ENCODE assay signal across 1 cellular context in the genomic region with DNA sequence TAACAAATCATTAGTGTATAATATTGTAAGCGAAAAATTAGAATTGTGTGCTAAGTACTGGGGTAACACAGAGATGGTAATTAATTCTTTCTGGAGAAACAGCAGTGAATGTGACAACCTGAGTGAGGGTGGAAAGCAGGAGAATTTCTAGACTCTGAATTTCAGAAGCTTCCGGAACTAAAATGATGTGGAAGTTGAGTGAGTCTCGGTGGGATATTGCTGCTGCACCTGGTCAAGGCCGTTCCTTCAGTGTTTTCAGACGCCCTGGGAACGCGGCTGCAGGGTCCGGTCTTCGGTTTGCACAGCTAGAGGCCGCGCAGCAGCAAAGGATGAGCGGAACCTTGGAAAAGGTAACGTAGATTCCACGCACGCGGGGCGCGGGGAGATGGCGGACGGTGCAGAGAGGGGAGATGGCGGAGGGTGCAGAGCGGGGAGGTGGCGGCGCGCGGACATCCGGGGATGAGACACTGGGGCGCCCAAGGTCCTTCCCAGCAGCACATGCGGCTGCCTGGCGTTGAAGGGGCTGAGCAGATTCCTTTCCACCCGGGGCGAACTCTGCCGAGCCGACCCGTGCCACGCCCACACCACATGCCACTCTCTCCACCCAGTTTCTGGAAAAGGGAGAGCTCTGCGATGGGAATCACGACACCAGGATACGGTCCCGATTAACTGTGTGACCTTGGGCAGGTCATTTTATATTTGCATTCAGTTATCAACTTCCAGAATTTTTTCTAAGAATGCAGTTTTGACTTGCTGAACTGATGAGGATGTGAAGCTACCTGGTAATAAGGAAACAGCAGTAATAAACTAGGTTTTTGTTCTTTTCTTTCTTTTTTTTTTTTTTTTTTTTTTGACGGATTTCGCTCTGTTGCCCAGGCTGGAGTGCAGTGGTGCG.
TF ChIP-seq lines count a peak whose summit lies in the region.

A gene (plus strand): TSS at position 232 of the 895 bp plus-strand sequence. CDS start 98 bp downstream, at position 330.

TF ChIP-seq in HepG2, 621 proteins besides CTCF, POLR2A, EP300 and RAD21 (continued from another document and continues in another):
- TF ChIP-seq THYN1 (CRISPR knock-in tag; IDR thresholded peaks at IDR 0.05; ENCODE audit: borderline replicate concordance, low read depth) (no peak), ZNF343 (CRISPR knock-in tag; IDR thresholded peaks at IDR 0.05) (peak; percentile 89; the same call in 1 of the 2 replicates), ZNF431 (CRISPR knock-in tag; IDR thresholded peaks at IDR 0.05; ENCODE audit: borderline replicate concordance, low read depth) (peak; percentile 93), CEBPB (IDR thresholded peaks at IDR 0.05; ENCODE audit: borderline replicate concordance, low read depth, low read length) (no peak), SMAD3 (CRISPR knock-in tag; IDR thresholded peaks at IDR 0.05) (peak; percentile 95; the same call in 1 of the 2 replicates), CBX5 (CRISPR knock-in tag; IDR thresholded peaks at IDR 0.05; ENCODE audit: borderline replicate concordance) (peak; percentile 64; the same call in 1 of the 2 replicates), PLRG1 (conservative IDR thresholded peaks at IDR 0.05) (no peak), SUZ12 (IDR thresholded peaks at IDR 0.05; ENCODE audit: low read depth, low read length) (peak; percentile 22; the same call in 1 of the 2 replicates), XRCC5 (optimal IDR thresholded peaks at IDR 0.05; ENCODE audit: low read length) (peak; percentile 94), THAP11 (CRISPR knock-in tag; IDR thresholded peaks at IDR 0.05) (peak; percentile 91), SIX4 (CRISPR knock-in tag; IDR thresholded peaks at IDR 0.05) (no peak; the same call in none of the 2 replicates), PHB2 (IDR thresholded peaks at IDR 0.05; ENCODE audit: partially characterized antibody) (no peak), ZNF562 (CRISPR knock-in tag; IDR thresholded peaks at IDR 0.05; ENCODE audit: borderline replicate concordance) (no peak), MIER3 (CRISPR knock-in tag; IDR thresholded peaks at IDR 0.05; ENCODE audit: borderline replicate concordance) (peak; percentile 65; the same call in 1 of the 2 replicates), CEBPG (CRISPR knock-in tag; IDR thresholded peaks at IDR 0.05) (no peak; the same call in 1 of the 2 replicates), SOX13 (IDR thresholded peaks at IDR 0.05) (no peak), SOX13 (CRISPR knock-in tag; conservative IDR thresholded peaks at IDR 0.05 in 1 of 2, IDR thresholded peaks at IDR 0.05 in 1 of 2) (no peak; a peak in 2 of 4 replicates), TEAD3 (CRISPR knock-in tag; optimal IDR thresholded peaks at IDR 0.05; ENCODE audit: borderline replicate concordance) (peak; percentile 55), ETV6 (CRISPR knock-in tag; conservative IDR thresholded peaks at IDR 0.05) (peak; percentile 82; the same call in 1 of the 2 replicates)
- TF ChIP-seq, protein P1, sequence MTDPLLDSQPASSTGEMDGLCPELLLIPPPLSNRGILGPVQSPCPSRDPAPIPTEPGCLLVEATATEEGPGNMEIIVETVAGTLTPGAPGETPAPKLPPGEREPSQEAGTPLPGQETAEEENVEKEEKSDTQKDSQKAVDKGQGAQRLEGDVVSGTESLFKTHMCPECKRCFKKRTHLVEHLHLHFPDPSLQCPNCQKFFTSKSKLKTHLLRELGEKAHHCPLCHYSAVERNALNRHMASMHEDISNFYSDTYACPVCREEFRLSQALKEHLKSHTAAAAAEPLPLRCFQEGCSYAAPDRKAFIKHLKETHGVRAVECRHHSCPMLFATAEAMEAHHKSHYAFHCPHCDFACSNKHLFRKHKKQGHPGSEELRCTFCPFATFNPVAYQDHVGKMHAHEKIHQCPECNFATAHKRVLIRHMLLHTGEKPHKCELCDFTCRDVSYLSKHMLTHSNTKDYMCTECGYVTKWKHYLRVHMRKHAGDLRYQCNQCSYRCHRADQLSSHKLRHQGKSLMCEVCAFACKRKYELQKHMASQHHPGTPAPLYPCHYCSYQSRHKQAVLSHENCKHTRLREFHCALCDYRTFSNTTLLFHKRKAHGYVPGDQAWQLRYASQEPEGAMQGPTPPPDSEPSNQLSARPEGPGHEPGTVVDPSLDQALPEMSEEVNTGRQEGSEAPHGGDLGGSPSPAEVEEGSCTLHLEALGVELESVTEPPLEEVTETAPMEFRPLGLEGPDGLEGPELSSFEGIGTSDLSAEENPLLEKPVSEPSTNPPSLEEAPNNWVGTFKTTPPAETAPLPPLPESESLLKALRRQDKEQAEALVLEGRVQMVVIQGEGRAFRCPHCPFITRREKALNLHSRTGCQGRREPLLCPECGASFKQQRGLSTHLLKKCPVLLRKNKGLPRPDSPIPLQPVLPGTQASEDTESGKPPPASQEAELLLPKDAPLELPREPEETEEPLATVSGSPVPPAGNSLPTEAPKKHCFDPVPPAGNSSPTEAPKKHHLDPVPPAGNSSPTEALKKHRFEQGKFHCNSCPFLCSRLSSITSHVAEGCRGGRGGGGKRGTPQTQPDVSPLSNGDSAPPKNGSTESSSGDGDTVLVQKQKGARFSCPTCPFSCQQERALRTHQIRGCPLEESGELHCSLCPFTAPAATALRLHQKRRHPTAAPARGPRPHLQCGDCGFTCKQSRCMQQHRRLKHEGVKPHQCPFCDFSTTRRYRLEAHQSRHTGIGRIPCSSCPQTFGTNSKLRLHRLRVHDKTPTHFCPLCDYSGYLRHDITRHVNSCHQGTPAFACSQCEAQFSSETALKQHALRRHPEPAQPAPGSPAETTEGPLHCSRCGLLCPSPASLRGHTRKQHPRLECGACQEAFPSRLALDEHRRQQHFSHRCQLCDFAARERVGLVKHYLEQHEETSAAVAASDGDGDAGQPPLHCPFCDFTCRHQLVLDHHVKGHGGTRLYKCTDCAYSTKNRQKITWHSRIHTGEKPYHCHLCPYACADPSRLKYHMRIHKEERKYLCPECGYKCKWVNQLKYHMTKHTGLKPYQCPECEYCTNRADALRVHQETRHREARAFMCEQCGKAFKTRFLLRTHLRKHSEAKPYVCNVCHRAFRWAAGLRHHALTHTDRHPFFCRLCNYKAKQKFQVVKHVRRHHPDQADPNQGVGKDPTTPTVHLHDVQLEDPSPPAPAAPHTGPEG (CRISPR knock-in tag; IDR thresholded peaks at IDR 0.05): no peak
- TF ChIP-seq, protein P2, sequence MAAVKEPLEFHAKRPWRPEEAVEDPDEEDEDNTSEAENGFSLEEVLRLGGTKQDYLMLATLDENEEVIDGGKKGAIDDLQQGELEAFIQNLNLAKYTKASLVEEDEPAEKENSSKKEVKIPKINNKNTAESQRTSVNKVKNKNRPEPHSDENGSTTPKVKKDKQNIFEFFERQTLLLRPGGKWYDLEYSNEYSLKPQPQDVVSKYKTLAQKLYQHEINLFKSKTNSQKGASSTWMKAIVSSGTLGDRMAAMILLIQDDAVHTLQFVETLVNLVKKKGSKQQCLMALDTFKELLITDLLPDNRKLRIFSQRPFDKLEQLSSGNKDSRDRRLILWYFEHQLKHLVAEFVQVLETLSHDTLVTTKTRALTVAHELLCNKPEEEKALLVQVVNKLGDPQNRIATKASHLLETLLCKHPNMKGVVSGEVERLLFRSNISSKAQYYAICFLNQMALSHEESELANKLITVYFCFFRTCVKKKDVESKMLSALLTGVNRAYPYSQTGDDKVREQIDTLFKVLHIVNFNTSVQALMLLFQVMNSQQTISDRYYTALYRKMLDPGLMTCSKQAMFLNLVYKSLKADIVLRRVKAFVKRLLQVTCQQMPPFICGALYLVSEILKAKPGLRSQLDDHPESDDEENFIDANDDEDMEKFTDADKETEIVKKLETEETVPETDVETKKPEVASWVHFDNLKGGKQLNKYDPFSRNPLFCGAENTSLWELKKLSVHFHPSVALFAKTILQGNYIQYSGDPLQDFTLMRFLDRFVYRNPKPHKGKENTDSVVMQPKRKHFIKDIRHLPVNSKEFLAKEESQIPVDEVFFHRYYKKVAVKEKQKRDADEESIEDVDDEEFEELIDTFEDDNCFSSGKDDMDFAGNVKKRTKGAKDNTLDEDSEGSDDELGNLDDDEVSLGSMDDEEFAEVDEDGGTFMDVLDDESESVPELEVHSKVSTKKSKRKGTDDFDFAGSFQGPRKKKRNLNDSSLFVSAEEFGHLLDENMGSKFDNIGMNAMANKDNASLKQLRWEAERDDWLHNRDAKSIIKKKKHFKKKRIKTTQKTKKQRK (IDR thresholded peaks at IDR 0.05; ENCODE audit: low read length): no peak
- TF ChIP-seq, protein P3, sequence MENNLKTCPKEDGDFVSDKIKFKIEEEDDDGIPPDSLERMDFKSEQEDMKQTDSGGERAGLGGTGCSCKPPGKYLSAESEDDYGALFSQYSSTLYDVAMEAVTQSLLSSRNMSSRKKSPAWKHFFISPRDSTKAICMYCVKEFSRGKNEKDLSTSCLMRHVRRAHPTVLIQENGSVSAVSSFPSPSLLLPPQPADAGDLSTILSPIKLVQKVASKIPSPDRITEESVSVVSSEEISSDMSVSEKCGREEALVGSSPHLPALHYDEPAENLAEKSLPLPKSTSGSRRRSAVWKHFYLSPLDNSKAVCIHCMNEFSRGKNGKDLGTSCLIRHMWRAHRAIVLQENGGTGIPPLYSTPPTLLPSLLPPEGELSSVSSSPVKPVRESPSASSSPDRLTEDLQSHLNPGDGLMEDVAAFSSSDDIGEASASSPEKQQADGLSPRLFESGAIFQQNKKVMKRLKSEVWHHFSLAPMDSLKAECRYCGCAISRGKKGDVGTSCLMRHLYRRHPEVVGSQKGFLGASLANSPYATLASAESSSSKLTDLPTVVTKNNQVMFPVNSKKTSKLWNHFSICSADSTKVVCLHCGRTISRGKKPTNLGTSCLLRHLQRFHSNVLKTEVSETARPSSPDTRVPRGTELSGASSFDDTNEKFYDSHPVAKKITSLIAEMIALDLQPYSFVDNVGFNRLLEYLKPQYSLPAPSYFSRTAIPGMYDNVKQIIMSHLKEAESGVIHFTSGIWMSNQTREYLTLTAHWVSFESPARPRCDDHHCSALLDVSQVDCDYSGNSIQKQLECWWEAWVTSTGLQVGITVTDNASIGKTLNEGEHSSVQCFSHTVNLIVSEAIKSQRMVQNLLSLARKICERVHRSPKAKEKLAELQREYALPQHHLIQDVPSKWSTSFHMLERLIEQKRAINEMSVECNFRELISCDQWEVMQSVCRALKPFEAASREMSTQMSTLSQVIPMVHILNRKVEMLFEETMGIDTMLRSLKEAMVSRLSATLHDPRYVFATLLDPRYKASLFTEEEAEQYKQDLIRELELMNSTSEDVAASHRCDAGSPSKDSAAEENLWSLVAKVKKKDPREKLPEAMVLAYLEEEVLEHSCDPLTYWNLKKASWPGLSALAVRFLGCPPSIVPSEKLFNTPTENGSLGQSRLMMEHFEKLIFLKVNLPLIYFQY (CRISPR knock-in tag; IDR thresholded peaks at IDR 0.05; ENCODE audit: borderline replicate concordance): peak; percentile 55; the same call in 1 of the 2 replicates
- TF ChIP-seq, protein P4, sequence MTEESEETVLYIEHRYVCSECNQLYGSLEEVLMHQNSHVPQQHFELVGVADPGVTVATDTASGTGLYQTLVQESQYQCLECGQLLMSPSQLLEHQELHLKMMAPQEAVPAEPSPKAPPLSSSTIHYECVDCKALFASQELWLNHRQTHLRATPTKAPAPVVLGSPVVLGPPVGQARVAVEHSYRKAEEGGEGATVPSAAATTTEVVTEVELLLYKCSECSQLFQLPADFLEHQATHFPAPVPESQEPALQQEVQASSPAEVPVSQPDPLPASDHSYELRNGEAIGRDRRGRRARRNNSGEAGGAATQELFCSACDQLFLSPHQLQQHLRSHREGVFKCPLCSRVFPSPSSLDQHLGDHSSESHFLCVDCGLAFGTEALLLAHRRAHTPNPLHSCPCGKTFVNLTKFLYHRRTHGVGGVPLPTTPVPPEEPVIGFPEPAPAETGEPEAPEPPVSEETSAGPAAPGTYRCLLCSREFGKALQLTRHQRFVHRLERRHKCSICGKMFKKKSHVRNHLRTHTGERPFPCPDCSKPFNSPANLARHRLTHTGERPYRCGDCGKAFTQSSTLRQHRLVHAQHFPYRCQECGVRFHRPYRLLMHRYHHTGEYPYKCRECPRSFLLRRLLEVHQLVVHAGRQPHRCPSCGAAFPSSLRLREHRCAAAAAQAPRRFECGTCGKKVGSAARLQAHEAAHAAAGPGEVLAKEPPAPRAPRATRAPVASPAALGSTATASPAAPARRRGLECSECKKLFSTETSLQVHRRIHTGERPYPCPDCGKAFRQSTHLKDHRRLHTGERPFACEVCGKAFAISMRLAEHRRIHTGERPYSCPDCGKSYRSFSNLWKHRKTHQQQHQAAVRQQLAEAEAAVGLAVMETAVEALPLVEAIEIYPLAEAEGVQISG (CRISPR knock-in tag; IDR thresholded peaks at IDR 0.05): peak; percentile 87
- TF ChIP-seq, protein P5, sequence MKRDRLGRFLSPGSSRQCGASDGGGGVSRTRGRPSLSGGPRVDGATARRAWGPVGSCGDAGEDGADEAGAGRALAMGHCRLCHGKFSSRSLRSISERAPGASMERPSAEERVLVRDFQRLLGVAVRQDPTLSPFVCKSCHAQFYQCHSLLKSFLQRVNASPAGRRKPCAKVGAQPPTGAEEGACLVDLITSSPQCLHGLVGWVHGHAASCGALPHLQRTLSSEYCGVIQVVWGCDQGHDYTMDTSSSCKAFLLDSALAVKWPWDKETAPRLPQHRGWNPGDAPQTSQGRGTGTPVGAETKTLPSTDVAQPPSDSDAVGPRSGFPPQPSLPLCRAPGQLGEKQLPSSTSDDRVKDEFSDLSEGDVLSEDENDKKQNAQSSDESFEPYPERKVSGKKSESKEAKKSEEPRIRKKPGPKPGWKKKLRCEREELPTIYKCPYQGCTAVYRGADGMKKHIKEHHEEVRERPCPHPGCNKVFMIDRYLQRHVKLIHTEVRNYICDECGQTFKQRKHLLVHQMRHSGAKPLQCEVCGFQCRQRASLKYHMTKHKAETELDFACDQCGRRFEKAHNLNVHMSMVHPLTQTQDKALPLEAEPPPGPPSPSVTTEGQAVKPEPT (CRISPR knock-in tag; IDR thresholded peaks at IDR 0.05; ENCODE audit: low read depth): peak; percentile 77; the same call in 1 of the 2 replicates
- TF ChIP-seq, protein P6, sequence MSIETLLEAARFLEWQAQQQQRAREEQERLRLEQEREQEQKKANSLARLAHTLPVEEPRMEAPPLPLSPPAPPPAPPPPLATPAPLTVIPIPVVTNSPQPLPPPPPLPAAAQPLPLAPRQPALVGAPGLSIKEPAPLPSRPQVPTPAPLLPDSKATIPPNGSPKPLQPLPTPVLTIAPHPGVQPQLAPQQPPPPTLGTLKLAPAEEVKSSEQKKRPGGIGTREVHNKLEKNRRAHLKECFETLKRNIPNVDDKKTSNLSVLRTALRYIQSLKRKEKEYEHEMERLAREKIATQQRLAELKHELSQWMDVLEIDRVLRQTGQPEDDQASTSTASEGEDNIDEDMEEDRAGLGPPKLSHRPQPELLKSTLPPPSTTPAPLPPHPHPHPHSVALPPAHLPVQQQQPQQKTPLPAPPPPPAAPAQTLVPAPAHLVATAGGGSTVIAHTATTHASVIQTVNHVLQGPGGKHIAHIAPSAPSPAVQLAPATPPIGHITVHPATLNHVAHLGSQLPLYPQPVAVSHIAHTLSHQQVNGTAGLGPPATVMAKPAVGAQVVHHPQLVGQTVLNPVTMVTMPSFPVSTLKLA (IDR thresholded peaks at IDR 0.05): peak; percentile 68
- TF ChIP-seq, protein P7, sequence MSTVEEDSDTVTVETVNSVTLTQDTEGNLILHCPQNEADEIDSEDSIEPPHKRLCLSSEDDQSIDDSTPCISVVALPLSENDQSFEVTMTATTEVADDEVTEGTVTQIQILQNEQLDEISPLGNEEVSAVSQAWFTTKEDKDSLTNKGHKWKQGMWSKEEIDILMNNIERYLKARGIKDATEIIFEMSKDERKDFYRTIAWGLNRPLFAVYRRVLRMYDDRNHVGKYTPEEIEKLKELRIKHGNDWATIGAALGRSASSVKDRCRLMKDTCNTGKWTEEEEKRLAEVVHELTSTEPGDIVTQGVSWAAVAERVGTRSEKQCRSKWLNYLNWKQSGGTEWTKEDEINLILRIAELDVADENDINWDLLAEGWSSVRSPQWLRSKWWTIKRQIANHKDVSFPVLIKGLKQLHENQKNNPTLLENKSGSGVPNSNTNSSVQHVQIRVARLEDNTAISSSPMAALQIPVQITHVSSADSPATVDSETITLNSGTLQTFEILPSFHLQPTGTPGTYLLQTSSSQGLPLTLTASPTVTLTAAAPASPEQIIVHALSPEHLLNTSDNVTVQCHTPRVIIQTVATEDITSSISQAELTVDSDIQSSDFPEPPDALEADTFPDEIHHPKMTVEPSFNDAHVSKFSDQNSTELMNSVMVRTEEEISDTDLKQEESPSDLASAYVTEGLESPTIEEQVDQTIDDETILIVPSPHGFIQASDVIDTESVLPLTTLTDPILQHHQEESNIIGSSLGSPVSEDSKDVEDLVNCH (CRISPR knock-in tag; IDR thresholded peaks at IDR 0.05): peak; percentile 85; the same call in 1 of the 2 replicates
